In genomic region chr14:90507428-90507827, GRCh38 we compare ENCODE assay signal across 1 cellular context.
TF ChIP-seq lines count a peak whose summit lies in the region.

No MANE protein-coding gene starts in this region.

TF ChIP-seq in WTC11, 78 proteins besides CTCF, POLR2A, EP300 and RAD21 (continued from another document):
- TF ChIP-seq ZNF232 (CRISPR knock-in tag; IDR thresholded peaks at IDR 0.05): no peak
- no peak for TF ChIP-seq ZNF671 (CRISPR knock-in tag; IDR thresholded peaks at IDR 0.05)
- TF ChIP-seq E2F5 (CRISPR knock-in tag; IDR thresholded peaks at IDR 0.05): no peak
- no peak for TF ChIP-seq ATF6 (CRISPR knock-in tag; IDR thresholded peaks at IDR 0.05)
- TF ChIP-seq TEAD4 (CRISPR knock-in tag; IDR thresholded peaks at IDR 0.05): no peak
- no peak for TF ChIP-seq SOX15 (CRISPR knock-in tag; IDR thresholded peaks at IDR 0.05)
- no peak for TF ChIP-seq E2F1 (CRISPR knock-in tag; IDR thresholded peaks at IDR 0.05)
- no peak for TF ChIP-seq MLX (CRISPR knock-in tag; IDR thresholded peaks at IDR 0.05)
- TF ChIP-seq ZSCAN18 (CRISPR knock-in tag; IDR thresholded peaks at IDR 0.05): no peak
- no peak for TF ChIP-seq SMAD4 (CRISPR knock-in tag; IDR thresholded peaks at IDR 0.05)
- no peak for TF ChIP-seq JUN (CRISPR knock-in tag; IDR thresholded peaks at IDR 0.05)
